15 cellular contexts compared by ENCODE assay signal in the genomic region with DNA sequence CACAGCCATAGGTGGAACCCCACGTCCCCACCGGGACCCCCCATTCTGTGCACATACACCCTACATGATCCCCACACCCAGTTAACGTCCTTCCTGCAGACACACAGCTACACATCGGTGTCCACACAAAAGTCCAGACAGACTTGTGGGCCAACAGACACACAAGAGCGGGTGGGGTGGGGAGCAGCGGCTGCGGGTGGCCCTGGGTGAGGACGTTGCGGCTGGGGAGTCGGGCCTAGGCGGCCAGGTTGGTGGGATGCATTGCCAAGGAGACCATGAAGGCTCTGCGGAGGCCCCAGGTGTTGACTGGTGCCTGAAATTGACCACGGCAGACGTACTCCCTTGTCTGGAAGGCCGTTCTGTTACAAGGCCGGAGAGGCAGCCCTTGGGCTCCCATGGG. TPM values are rescaled to one million over a fixed set of nuclear protein-coding genes. Genes with fewer than 3 reads are reported as not detected.
DNase-seq lines count a peak whose midpoint lies in the region; TF ChIP-seq lines count a peak whose summit lies in the region.
"Had no signal": no experiment of that assay in that cellular context is flagged by ENCODE, and none has a peak within 500 bp of the region (broad histone marks: within the 10 kb centered on the region; RNA-seq: fewer than 3 reads in every experiment).

No MANE protein-coding gene starts in this region.

- no peaks in the 10 kb centered on the region for H3K9me3 ChIP-seq in BLaER1 treated with 17β-estradiol and CSF1 and Interleukin-3, amounts not matched to agents 10 nM and 100 nM (replicated peaks in 1 of 11)
- H3K9me3 ChIP-seq in KOPT-K1 (ENCODE audit: insufficient read depth, low read length, poor library complexity, severe bottlenecking): no peaks in the 10 kb centered on the region
- H3K9me3 ChIP-seq in neural progenitor cell (ENCODE audit: low read depth): no peaks in the 10 kb centered on the region
- H3K9me3 ChIP-seq: HAP-1 had no signal

- H3K27me3 Mint-ChIP-seq in neural progenitor cell (ENCODE audit: insufficient read depth, low read depth): peaks cover 5% of the 10 kb centered on the region
- no peaks in the 10 kb centered on the region for H3K27me3 Mint-ChIP-seq in activated naive CD4-positive, alpha-beta T cell treated with anti-CD3 and anti-CD28 coated beads for 36 hours (ENCODE audit: low read depth)

- peaks cover 38 to 82% (median 75%) of the 10 kb centered on the region in 10 experiments for H3K4me1 ChIP-seq in BLaER1 treated with 17β-estradiol and CSF1 and Interleukin-3, amounts not matched to agents 10 nM and 100 nM
- peaks cover 4% of the 10 kb centered on the region for H3K4me1 ChIP-seq in neural progenitor cell
- H3K4me1 ChIP-seq: HAP-1 had no signal

- no peak overlapping the region for H3K4me3 Mint-ChIP-seq in neural progenitor cell
- no peak overlapping the region for H3K4me3 Mint-ChIP-seq in activated naive CD4-positive, alpha-beta T cell treated with anti-CD3 and anti-CD28 coated beads for 36 hours
- H3K4me3 Mint-ChIP-seq: CD8-positive, alpha-beta T cell had no signal

- H4K20me1 ChIP-seq in BLaER1 treated with 17β-estradiol and CSF1 and Interleukin-3, amounts not matched to agents 10 nM and 100 nM: peaks cover 0 to 16% (median 0%) of the 10 kb centered on the region in 11 experiments; a peak in 4 of 22 replicates
- peaks cover 4% of the 10 kb centered on the region for H4K20me1 ChIP-seq in neural progenitor cell (ENCODE audit: low read depth)

- no peak for TF ChIP-seq CTCF in neural progenitor cell (IDR thresholded peaks at IDR 0.05)

- peaks cover 20% of the 10 kb centered on the region for H3K4me1 Mint-ChIP-seq in neural progenitor cell
- H3K4me1 Mint-ChIP-seq in activated naive CD4-positive, alpha-beta T cell treated with anti-CD3 and anti-CD28 coated beads for 36 hours (ENCODE audit: low read depth): peaks cover 12% of the 10 kb centered on the region

- no peaks in the 10 kb centered on the region for H3K36me3 ChIP-seq in BLaER1 treated with 17β-estradiol and CSF1 and Interleukin-3, amounts not matched to agents 10 nM and 100 nM
- H3K36me3 ChIP-seq in KOPT-K1 (ENCODE audit: insufficient read depth, low read length): no peaks in the 10 kb centered on the region
- H3K36me3 ChIP-seq in neural progenitor cell: no peaks in the 10 kb centered on the region
- H3K36me3 ChIP-seq: HAP-1 had no signal

- intact Hi-C loops in activated naive CD4-positive, alpha-beta T cell treated with anti-CD3 and anti-CD28 coated beads for 36 hours (cut with micrococcal nuclease): loop anchor here (5.0 kb wide), 1 partner anchor 38 kb away; no protein-coding TSS in a partner anchor

- peak overlapping the region; percentile 66 for H3K27ac Mint-ChIP-seq in neural progenitor cell
- H3K27ac Mint-ChIP-seq in activated naive CD4-positive, alpha-beta T cell treated with anti-CD3 and anti-CD28 coated beads for 36 hours: no peak overlapping the region
- H3K27ac Mint-ChIP-seq: CD8-positive, alpha-beta T cell had no signal

- H3K9me3 Mint-ChIP-seq in neural progenitor cell: no peaks in the 10 kb centered on the region
- H3K9me3 Mint-ChIP-seq in activated naive CD4-positive, alpha-beta T cell treated with anti-CD3 and anti-CD28 coated beads for 36 hours: no peaks in the 10 kb centered on the region
- H3K9me3 Mint-ChIP-seq: CD8-positive, alpha-beta T cell had no signal

- peaks cover 13% of the 10 kb centered on the region for H3F3A ChIP-seq in neural progenitor cell (ENCODE audit: low read depth)

- peaks cover 0 to 37% (median 0%) of the 10 kb centered on the region in 11 experiments; a peak in 7 of 22 replicates for H3K27me3 ChIP-seq in BLaER1 treated with 17β-estradiol and CSF1 and Interleukin-3, amounts not matched to agents 10 nM and 100 nM
- peaks cover 6% of the 10 kb centered on the region for H3K27me3 ChIP-seq in neural progenitor cell

- peak overlapping the region in 9 of 11 experiments; percentile 60 to 93 (median 87); a peak in 17 of 22 replicates for H3K4me2 ChIP-seq in BLaER1 treated with 17β-estradiol and CSF1 and Interleukin-3, amounts not matched to agents 10 nM and 100 nM
- no peak overlapping the region for H3K4me2 ChIP-seq in neural progenitor cell

- no peaks in the 10 kb centered on the region for H3K79me2 ChIP-seq in neural progenitor cell (ENCODE audit: low read depth)

- H3K36me3 Mint-ChIP-seq in neural progenitor cell: no peaks in the 10 kb centered on the region
- H3K36me3 Mint-ChIP-seq in activated naive CD4-positive, alpha-beta T cell treated with anti-CD3 and anti-CD28 coated beads for 36 hours (ENCODE audit: low read depth): no peaks in the 10 kb centered on the region
- H3K36me3 Mint-ChIP-seq: CD8-positive, alpha-beta T cell had no signal

- no peak overlapping the region; a peak in 2 of 20 replicates for H3K4me3 ChIP-seq in BLaER1 treated with 17β-estradiol and CSF1 and Interleukin-3, amounts not matched to agents 10 nM and 100 nM
- H3K4me3 ChIP-seq in neural progenitor cell: no peak overlapping the region
- H3K4me3 ChIP-seq: GM23248, HAP-1 had no signal

- peak overlapping the region in 1 of 11 experiments; percentile 18; a peak in 1 of 22 replicates for H3K27ac ChIP-seq in BLaER1 treated with 17β-estradiol and CSF1 and Interleukin-3, amounts not matched to agents 10 nM and 100 nM
- H3K27ac ChIP-seq in KOPT-K1 (ENCODE audit: low read depth, low read length, poor library complexity, severe bottlenecking): peak overlapping the region; percentile 97
- H3K27ac ChIP-seq in neural progenitor cell: no peak overlapping the region
- H3K27ac ChIP-seq: GM23248 had no signal

- CTCF ChIA-PET in activated naive CD4-positive, alpha-beta T cell treated with anti-CD3 and anti-CD28 coated beads for 36 hours (lab: Charles Lee): no interaction called here

- no peak overlapping the region for H2AFZ ChIP-seq in neural progenitor cell (replicated peaks)
- H2AFZ ChIP-seq: GM23248 had no signal

- peak overlapping the region in 5 of 11 experiments; percentile 3 to 69 (median 60); a peak in 5 of 22 replicates for H3K9ac ChIP-seq in BLaER1 treated with 17β-estradiol and CSF1 and Interleukin-3, amounts not matched to agents 10 nM and 100 nM
- no peak overlapping the region for H3K9ac ChIP-seq in neural progenitor cell
- H3K9ac ChIP-seq: GM23248 had no signal

- DNase-seq in neural progenitor cell (ENCODE audit: low spot score) (no peak), D341Med (ENCODE audit: low spot score) (no peak)
- DNase-seq in activated naive CD4-positive, alpha-beta T cell treated with anti-CD3 and anti-CD28 coated beads for 36 hours: no peak
- DNase-seq in activated naive CD4-positive, alpha-beta T cell (lab: John Stamatoyannopoulos, UW): no peak
- DNase-seq: ACHN; Calu3; CD8-positive, alpha-beta T cell; DMS 273 treated with DMSO at 0.1 percent for 48 hours; DMS53; GM23248; KBM-7 had no signal

RNA-seq across cellular contexts. Expression of gene DPEP1, which starts 8.7 kb away (rescaled TPM):
- 0.24 and 0.74 TPM in 2 replicates for total RNA-seq in neural progenitor cell (ENCODE audit: low replicate concordance)
- not detected for total RNA-seq in activated naive CD4-positive, alpha-beta T cell treated with anti-CD3 and anti-CD28 coated beads for 36 hours
- total RNA-seq: Calu3; CD8-positive, alpha-beta T cell; GM23248; H4 had no signal

RNA-seq across cellular contexts. Expression of gene CPNE7, which starts 29.2 kb away (rescaled TPM):
- 5.2 and 21.1 TPM in 2 replicates for total RNA-seq in neural progenitor cell (ENCODE audit: low replicate concordance)
- total RNA-seq in activated naive CD4-positive, alpha-beta T cell treated with anti-CD3 and anti-CD28 coated beads for 36 hours: 1 to 10 TPM; 6.4 to 9.0 TPM

RNA-seq across cellular contexts. Expression of gene RPL13, which starts 44.3 kb away (rescaled TPM):
- 1,914 and 5,602 TPM in 2 replicates for total RNA-seq in neural progenitor cell (ENCODE audit: low replicate concordance)
- total RNA-seq in activated naive CD4-positive, alpha-beta T cell treated with anti-CD3 and anti-CD28 coated beads for 36 hours: 1,000 to 10,000 TPM; 3,875 to 3,899 TPM

RNA-seq across cellular contexts. Expression of gene CHMP1A, which starts 52.7 kb away (rescaled TPM):
- total RNA-seq in neural progenitor cell (ENCODE audit: low replicate concordance): 34.6 and 78.5 TPM in 2 replicates
- total RNA-seq in activated naive CD4-positive, alpha-beta T cell treated with anti-CD3 and anti-CD28 coated beads for 36 hours: 10 to 100 TPM; 46.8 to 48.4 TPM

RNA-seq across cellular contexts. Expression of gene SPATA33, which starts 52.9 kb away (rescaled TPM):
- 9.3 and 14.1 TPM in 2 replicates for total RNA-seq in neural progenitor cell (ENCODE audit: low replicate concordance)
- total RNA-seq in activated naive CD4-positive, alpha-beta T cell treated with anti-CD3 and anti-CD28 coated beads for 36 hours: 1 to 10 TPM; 6.5 to 7.0 TPM
